Comparison of ENCODE assay signal across 10 cellular contexts in genomic region chr1:8047686-8048522, GRCh38. TPM values are rescaled to one million over a fixed set of nuclear protein-coding genes. Genes with fewer than 3 reads are reported as not detected.
DNase-seq lines count a peak whose midpoint lies in the region; FAIRE-seq and TF ChIP-seq lines count a peak whose summit lies in the region.
"Had no signal": no experiment of that assay in that cellular context is flagged by ENCODE, and none has a peak within 500 bp of the region (broad histone marks: within the 10 kb centered on the region; RNA-seq: fewer than 3 reads in every experiment).

No MANE protein-coding gene starts in this region.

- no peak for TF ChIP-seq EP300 in sigmoid colon (IDR thresholded peaks at IDR 0.05)

- POLR2A ChIA-PET in RWPE1 (lab: Yijun Ruan, JAX; ENCODE audit: low non-redundant PET) = no interaction called here

- no peak for TF ChIP-seq POLR2A in sigmoid colon (IDR thresholded peaks at IDR 0.05)

- no peak for FAIRE-seq in D721Med (lab: Jason Lieb, UNC)

- 62 to 82% methylated on average over 7 of the region's 7 CpGs for WGBS in sigmoid colon, 2 donors

- H3K27ac ChIP-seq in RWPE1 (peak overlapping the region; percentile 70; the same call in 1 of the 2 replicates), sigmoid colon (peak overlapping the region; percentile 55 to 67 (median 62))

- DNase-seq in GF-D8 (lab: John Stamatoyannopoulos, UW) (peak; percentile 22), RWPE1 (ENCODE audit: low spot score) (peak; percentile 80), fibroblast of peridontal ligament (ENCODE audit: extremely low read depth) (peak; percentile 93), sigmoid colon (peak; percentile 70), HAP-1 (ENCODE audit: low spot score in 2 of 2) (no peak), DMS53 treated with DMSO at 0.1 percent for 48 hours (lab: John Stamatoyannopoulos, UW; ENCODE audit: unreplicated experiment) (no peak), D721Med (ENCODE audit: insufficient read length, low spot score) (no peak)
- no peak for DNase-seq in activated T-cell treated with anti-CD3 and anti-CD28 coated beads, Interleukin-2, amount 50 U/mL, for 1 hour
- DNase-seq: activated T-cell treated with anti-CD3 and anti-CD28 coated beads, Interleukin-2, amount 50 U/mL, for 48 hours; NCI-H774 had no signal

- no peak overlapping the region for H3K4me3 ChIP-seq in sigmoid colon
- H3K4me3 ChIP-seq in HAP-1 = no peak overlapping the region

- no peaks in the 10 kb centered on the region for H3K27me3 ChIP-seq in sigmoid colon
- no peaks in the 10 kb centered on the region for H3K27me3 ChIP-seq in HAP-1 (ENCODE audit: low read depth)

- peaks cover 0 to 18% (median 12%) of the 10 kb centered on the region in 4 donors for H3K4me1 ChIP-seq in sigmoid colon
- H3K4me1 ChIP-seq in HAP-1 = no peaks in the 10 kb centered on the region

- CTCF ChIA-PET in RWPE1 (lab: Yijun Ruan, JAX) = no interaction called here

- H3K9me3 ChIP-seq in sigmoid colon (no peaks in the 10 kb centered on the region), HAP-1 (no peaks in the 10 kb centered on the region)

- TF ChIP-seq CTCF in RWPE1 (conservative IDR thresholded peaks at IDR 0.05; ENCODE audit: low read depth) (no peak), sigmoid colon (IDR thresholded peaks at IDR 0.05) (no peak), D721Med (IDR thresholded peaks at IDR 0.05; ENCODE audit: insufficient read depth, missing control alignments) (no peak)

- intact Hi-C loops in sigmoid colon (cut with DNase I) = no loop called here

- H3K36me3 ChIP-seq in sigmoid colon (no peaks in the 10 kb centered on the region), HAP-1 (replicated peaks) (no peaks in the 10 kb centered on the region)

- in situ Hi-C loops in HAP-1 (cut with MboI; ENCODE audit: low sequenced_read_pairs) = no loop called here

RNA-seq across cellular contexts. Expression of gene ERRFI1, which starts 21.8 kb away (rescaled TPM):
- total RNA-seq in sigmoid colon = 100 to 1,000 TPM in 2 of 4 donors, 10 to 100 TPM in 2; 81.1 to 131 (median 101) TPM
- polyA plus RNA-seq in sigmoid colon = 10 to 100 TPM; 28.4 to 45.3 (median 28.8) TPM

Comparison
In these comparisons a context has a peak if more than half of its experiments do, and no peak if none do; other contexts are left out.
1. DNase-seq: peak in GF-D8 (single experiment), RWPE1 (single experiment), fibroblast of peridontal ligament (single experiment) and sigmoid colon (single experiment); none in HAP-1 (0 of 2), activated T-cell treated with anti-CD3 and anti-CD28 coated beads, Interleukin-2, amount 50 U/mL, for 1 hour (single experiment), DMS53 treated with DMSO at 0.1 percent for 48 hours (single experiment) and D721Med (single experiment).